Comparison of ENCODE assay signal across 24 cellular contexts in genomic region chr12:129325566-129325965, GRCh38.
"Had no signal": no experiment of that assay in that cellular context is flagged by ENCODE, and none has a peak within 500 bp of the region (broad histone marks: within the 10 kb centered on the region; RNA-seq: fewer than 3 reads in every experiment).

No MANE protein-coding gene starts in this region.

- H3K36me3 ChIP-seq: cardiac muscle cell, lower lobe of right lung, thoracic aorta, vagina had no signal

- H3K4me1 ChIP-seq: lower lobe of right lung, vagina had no signal

- FAIRE-seq: endometrium, keratinocyte had no signal

- H3K27me3 ChIP-seq: cardiac muscle cell, vagina had no signal

- H3K4me1 Mint-ChIP-seq: activated naive CD8-positive, alpha-beta T cell treated with anti-CD3 and anti-CD28 coated beads, Interleukin-2, amount 10 ng/mL, durations not matched to agents 7 days and 5 days; natural killer cell had no signal

- H3K4me3 Mint-ChIP-seq: activated CD4-positive, alpha-beta memory T cell treated with anti-CD3 and anti-CD28 coated beads for 36 hours; activated naive CD4-positive, alpha-beta T cell treated with anti-CD3 and anti-CD28 coated beads for 36 hours; activated naive CD8-positive, alpha-beta T cell treated with anti-CD3 and anti-CD28 coated beads, Interleukin-2, amount 10 ng/mL, durations not matched to agents 7 days and 5 days; natural killer cell; type B pancreatic cell had no signal

- H3K27me3 Mint-ChIP-seq: activated CD4-positive, alpha-beta memory T cell treated with anti-CD3 and anti-CD28 coated beads for 36 hours; activated naive CD8-positive, alpha-beta T cell treated with anti-CD3 and anti-CD28 coated beads, Interleukin-2, amount 10 ng/mL, durations not matched to agents 7 days and 5 days had no signal

- DNase-seq: activated CD4-positive, alpha-beta memory T cell treated with anti-CD3 and anti-CD28 coated beads for 36 hours; activated CD4-positive, alpha-beta T cell treated with anti-CD3 and anti-CD28 coated beads for 4 hours; activated CD4-positive, CD25-positive, alpha-beta regulatory T cell; activated naive CD4-positive, alpha-beta T cell treated with anti-CD3 and anti-CD28 coated beads for 36 hours; activated naive CD8-positive, alpha-beta T cell treated with anti-CD3 and anti-CD28 coated beads, Interleukin-2, amount 10 ng/mL, durations not matched to agents 7 days and 5 days; activated T-cell treated with anti-CD3 and anti-CD28 coated beads, Interleukin-2, amount 50 U/mL, for 48 hours; amniotic stem cell; effector CD4-positive, alpha-beta T cell; erythroblast; foreskin fibroblast; lower lobe of right lung; mesendoderm; natural killer cell; stimulated activated CD4-positive, alpha-beta T cell treated with anti-CD3 and anti-CD28 coated beads, Interleukin-2, amount 100 ng/mL, for 48 hours; stimulated activated CD8-positive, alpha-beta memory T cell treated with anti-CD3 and anti-CD28 coated beads, Interleukin-4, amount 100 ng/mL, for 48 hours; stimulated activated naive CD4-positive, alpha-beta T cell treated with Interleukin-2 at 50 U/mL for 16 hours had no signal

- H3K27ac Mint-ChIP-seq: activated CD4-positive, alpha-beta memory T cell treated with anti-CD3 and anti-CD28 coated beads for 36 hours; activated naive CD4-positive, alpha-beta T cell treated with anti-CD3 and anti-CD28 coated beads for 36 hours; activated naive CD8-positive, alpha-beta T cell treated with anti-CD3 and anti-CD28 coated beads, Interleukin-2, amount 10 ng/mL, durations not matched to agents 7 days and 5 days; natural killer cell; progenitor cell of endocrine pancreas; type B pancreatic cell had no signal

- H3K36me3 Mint-ChIP-seq: activated CD4-positive, alpha-beta memory T cell treated with anti-CD3 and anti-CD28 coated beads for 36 hours; activated naive CD8-positive, alpha-beta T cell treated with anti-CD3 and anti-CD28 coated beads, Interleukin-2, amount 10 ng/mL, durations not matched to agents 7 days and 5 days; natural killer cell; type B pancreatic cell had no signal

- H3K27ac ChIP-seq: cardiac muscle cell, lower lobe of right lung, thoracic aorta, vagina had no signal

- ATAC-seq: left lobe of liver, lower lobe of right lung, natural killer cell had no signal

- H3K9me3 Mint-ChIP-seq: activated naive CD8-positive, alpha-beta T cell treated with anti-CD3 and anti-CD28 coated beads, Interleukin-2, amount 10 ng/mL, durations not matched to agents 7 days and 5 days; natural killer cell; type B pancreatic cell had no signal

- H3K4me3 ChIP-seq: cardiac muscle cell, lower lobe of right lung, thoracic aorta, vagina had no signal

- H3K9me3 ChIP-seq: lower lobe of right lung, thoracic aorta, vagina had no signal
